34 cellular contexts compared by ENCODE assay signal in genomic region chr2:123894167-123894566, GRCh38.
"Had no signal": no experiment of that assay in that cellular context is flagged by ENCODE, and none has a peak within 500 bp of the region (broad histone marks: within the 10 kb centered on the region; RNA-seq: fewer than 3 reads in every experiment).

No MANE protein-coding gene starts in this region.

- H3K27me3 ChIP-seq: MG63 had no signal

- H3K4me2 ChIP-seq: KMS-11 had no signal

- H3K27ac ChIP-seq: KMS-11 had no signal

- H3K9me3 ChIP-seq: MG63 had no signal

- H3K4me3 ChIP-seq: MG63 had no signal

- H3K9ac ChIP-seq: KMS-11 had no signal

- H3K36me3 ChIP-seq: MG63 had no signal

- DNase-seq: Karpas-422, Kasumi-1, MG63, MM.1S, MV-4-11, NCI-H1048, NCI-H1092, NCI-H1092 treated with DMSO at 0.1 percent for 48 hours, NCI-H1105, NCI-H1105 treated with DMSO at 0.1 percent for 48 hours, NCI-H1417, NCI-H1417 treated with DMSO at 0.1 percent for 48 hours, NCI-H1436, NCI-H1436 treated with DMSO at 0.1 percent for 48 hours, NCI-H146, NCI-H1694, NCI-H1694 treated with DMSO at 0.1 percent for 48 hours, NCI-H187, NCI-H187 treated with DMSO at 0.1 percent for 48 hours, NCI-H1930, NCI-H2029, NCI-H2029 treated with DMSO at 0.1 percent for 48 hours, NCI-H2081, NCI-H2081 treated with DMSO at 0.1 percent for 48 hours, NCI-H2107, NCI-H2171, NCI-H2171 treated with DMSO at 0.1 percent for 48 hours, NCI-H2227 treated with DMSO at 0.1 percent for 48 hours, NCI-H226, NCI-H345, NCI-H446, NCI-H446 treated with DMSO at 0.1 percent for 48 hours, NCI-H510A had no signal
